ENCODE assay signal across 8 cellular contexts in the genomic region with DNA sequence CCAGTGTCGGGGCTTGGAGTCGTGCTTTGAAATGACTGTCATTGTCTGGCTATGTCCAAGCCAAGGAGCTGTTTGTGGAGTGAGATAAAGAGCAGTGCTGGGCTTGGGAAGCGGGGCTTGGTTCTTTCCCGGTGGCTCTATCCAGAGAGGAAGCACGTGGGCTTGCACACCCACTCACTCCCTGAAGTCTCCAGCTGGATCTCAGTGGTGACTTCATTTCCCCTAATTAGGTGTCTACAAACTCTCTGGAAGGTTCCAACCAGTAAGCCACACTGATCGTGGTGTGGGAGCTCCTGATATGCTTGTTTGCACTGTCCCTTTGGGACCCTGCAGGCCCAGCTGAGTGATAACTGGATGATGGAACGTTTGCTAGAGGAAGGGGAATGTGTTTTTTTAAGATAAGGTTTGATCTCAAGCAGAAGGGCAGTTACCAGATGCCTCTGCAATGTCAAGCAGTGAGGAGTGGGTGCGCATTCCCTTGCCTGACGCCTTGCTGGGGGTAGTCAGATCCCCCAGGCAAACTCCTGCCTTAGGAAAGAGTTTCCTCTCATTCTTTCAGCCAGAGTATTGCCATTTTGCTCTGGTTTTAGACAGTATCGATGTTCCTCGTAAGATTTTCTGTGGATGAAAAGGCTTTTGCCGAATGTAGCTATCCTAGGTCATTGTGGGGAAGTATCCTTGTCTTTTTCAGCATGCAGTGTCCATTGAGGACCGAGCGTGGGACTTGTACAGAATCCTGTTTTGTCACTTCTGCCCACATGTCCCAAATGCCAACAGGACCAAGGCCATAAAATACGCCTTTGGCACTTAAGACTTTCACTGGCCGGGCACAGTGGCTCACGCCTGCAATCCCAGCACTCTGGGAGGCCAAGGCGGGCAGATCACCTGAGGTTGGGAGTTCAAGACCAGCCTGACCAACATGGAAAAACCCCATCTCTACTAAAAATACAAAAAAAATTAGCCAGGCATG.
DNase-seq lines count a peak whose midpoint lies in the region; ATAC-seq, FAIRE-seq and TF ChIP-seq lines count a peak whose summit lies in the region.

No MANE protein-coding gene starts in this region.

- peak overlapping the region; percentile 8 for H3K4me3 Mint-ChIP-seq in astrocyte (ENCODE audit: unreplicated experiment)
- no peak overlapping the region for H3K4me3 Mint-ChIP-seq in GM23338

- H3F3A ChIP-seq in GM23338 (replicated peaks; ENCODE audit: low read depth) = no peaks in the 10 kb centered on the region

- peaks cover 48% of the 10 kb centered on the region for H3K36me3 Mint-ChIP-seq in astrocyte (ENCODE audit: low read depth, unreplicated experiment)
- no peaks in the 10 kb centered on the region for H3K36me3 Mint-ChIP-seq in GM23338 (ENCODE audit: low read depth)

- H3K27me3 ChIP-seq in astrocyte (ENCODE audit: insufficient read depth, low read length) (no peaks in the 10 kb centered on the region), GM23338 (ENCODE audit: insufficient read depth) (no peaks in the 10 kb centered on the region)

- H4K20me1 ChIP-seq in astrocyte (ENCODE audit: insufficient read depth, low read length) (no peaks in the 10 kb centered on the region), GM23338 (replicated peaks; ENCODE audit: insufficient read depth) (no peaks in the 10 kb centered on the region)

- peak overlapping the region; percentile 99 for H3K27ac ChIP-seq in astrocyte (ENCODE audit: low read depth, low read length)
- no peak overlapping the region for H3K27ac ChIP-seq in GM23338 (ENCODE audit: low read depth)

- H3K9me3 ChIP-seq in astrocyte (ENCODE audit: insufficient read depth, low read depth, low read length) = no peaks in the 10 kb centered on the region

- no peak for ATAC-seq in GM21423 (IDR thresholded peaks at IDR 0.05; ENCODE audit: unreplicated experiment)
- ATAC-seq in GM23338 = no peak
- ATAC-seq in HG02884 (IDR thresholded peaks at IDR 0.05; ENCODE audit: unreplicated experiment) = no peak

- H3K4me1 Mint-ChIP-seq in astrocyte (ENCODE audit: low read depth, unreplicated experiment) = peaks cover 62% of the 10 kb centered on the region
- H3K4me1 Mint-ChIP-seq in GM23338 = no peaks in the 10 kb centered on the region

- H2AFZ ChIP-seq in astrocyte (ENCODE audit: low read depth, low read length) = no peak overlapping the region
- no peak overlapping the region for H2AFZ ChIP-seq in GM23338

- H3K79me2 ChIP-seq in astrocyte (ENCODE audit: insufficient read depth, low read length) (peaks cover 77% of the 10 kb centered on the region), GM23338 (replicated peaks; ENCODE audit: insufficient read depth) (no peaks in the 10 kb centered on the region)

- no peaks in the 10 kb centered on the region for H3K9me2 ChIP-seq in GM23338 (ENCODE audit: insufficient read depth)

- H3K4me1 ChIP-seq in astrocyte (ENCODE audit: insufficient read depth, low read length) (peaks cover 51% of the 10 kb centered on the region), GM23338 (ENCODE audit: insufficient read depth) (no peaks in the 10 kb centered on the region)

- FAIRE-seq in astrocyte (lab: Jason Lieb, UNC) = peak; percentile 97

- H3K36me3 ChIP-seq in astrocyte (ENCODE audit: insufficient read depth, low read length) (peaks cover 64% of the 10 kb centered on the region), GM23338 (ENCODE audit: insufficient read depth) (no peaks in the 10 kb centered on the region)

- H3K27me3 Mint-ChIP-seq in astrocyte (ENCODE audit: low read depth, unreplicated experiment) = no peaks in the 10 kb centered on the region
- peaks cover 4% of the 10 kb centered on the region for H3K27me3 Mint-ChIP-seq in GM23338 (ENCODE audit: insufficient read depth, low read depth, poor library complexity)

- H3K4me3 ChIP-seq in astrocyte (ENCODE audit: insufficient read depth, low read depth, low read length) = no peak overlapping the region
- H3K4me3 ChIP-seq in GM23338 = no peak overlapping the region

- H3K9ac ChIP-seq in astrocyte (ENCODE audit: low read length) = peak overlapping the region; percentile 87

- DNase-seq in HS-5 (ENCODE audit: low read depth) (peak; percentile 76), astrocyte (ENCODE audit: low read depth) (peak; percentile 100), inferior parietal cortex (ENCODE audit: extremely low spot score) (peak; percentile 72), superior temporal gyrus (ENCODE audit: extremely low spot score) (peak; percentile 29), COLO668 (lab: John Stamatoyannopoulos, UW; ENCODE audit: unreplicated experiment) (no peak), GM23338 (ENCODE audit: low spot score) (no peak)

- peaks cover 4% of the 10 kb centered on the region for H3K9me3 Mint-ChIP-seq in astrocyte (ENCODE audit: unreplicated experiment)
- H3K9me3 Mint-ChIP-seq in GM23338 = no peaks in the 10 kb centered on the region

- TF ChIP-seq CTCF in astrocyte (IDR thresholded peaks at IDR 0.05; ENCODE audit: insufficient read depth, low read depth, low read length) (no peak), GM23338 (conservative IDR thresholded peaks at IDR 0.05; ENCODE audit: low read depth in 2 of 2) (no peak)

- H3K27ac Mint-ChIP-seq in astrocyte (ENCODE audit: unreplicated experiment) (peak overlapping the region; percentile 98), GM23338 (no peak overlapping the region)

- peak overlapping the region; percentile 14 for H3K4me2 ChIP-seq in astrocyte (ENCODE audit: low read length)
- H3K4me2 ChIP-seq in GM23338 = no peak overlapping the region

TF ChIP-seq in GM23338, 12 proteins besides CTCF, POLR2A, EP300 and RAD21 (continues in another document):
- TF ChIP-seq ZNF114 (CRISPR knock-in tag; IDR thresholded peaks at IDR 0.05) = no peak
- no peak for TF ChIP-seq NANOG (IDR thresholded peaks at IDR 0.05; ENCODE audit: borderline replicate concordance)
- TF ChIP-seq POLR2AphosphoS5 (IDR thresholded peaks at IDR 0.05; ENCODE audit: low read depth) = no peak
- TF ChIP-seq, protein P1, sequence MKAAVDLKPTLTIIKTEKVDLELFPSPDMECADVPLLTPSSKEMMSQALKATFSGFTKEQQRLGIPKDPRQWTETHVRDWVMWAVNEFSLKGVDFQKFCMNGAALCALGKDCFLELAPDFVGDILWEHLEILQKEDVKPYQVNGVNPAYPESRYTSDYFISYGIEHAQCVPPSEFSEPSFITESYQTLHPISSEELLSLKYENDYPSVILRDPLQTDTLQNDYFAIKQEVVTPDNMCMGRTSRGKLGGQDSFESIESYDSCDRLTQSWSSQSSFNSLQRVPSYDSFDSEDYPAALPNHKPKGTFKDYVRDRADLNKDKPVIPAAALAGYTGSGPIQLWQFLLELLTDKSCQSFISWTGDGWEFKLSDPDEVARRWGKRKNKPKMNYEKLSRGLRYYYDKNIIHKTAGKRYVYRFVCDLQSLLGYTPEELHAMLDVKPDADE (IDR thresholded peaks at IDR 0.05) = no peak
- no peak for TF ChIP-seq EZH2 (IDR thresholded peaks at IDR 0.05; ENCODE audit: low read depth, unreplicated experiment)
- no peak for TF ChIP-seq JUNB (IDR thresholded peaks at IDR 0.05; ENCODE audit: unreplicated experiment)
- TF ChIP-seq REST (IDR thresholded peaks at IDR 0.05; ENCODE audit: unreplicated experiment) = no peak

Comparison
In these comparisons a context has a peak if more than half of its experiments do, and no peak if none do; other contexts are left out.
1. DNase-seq: peak in HS-5 (single experiment), astrocyte (single experiment), inferior parietal cortex (single experiment) and superior temporal gyrus (single experiment); none in COLO668 (single experiment) and GM23338 (single experiment).